ENCODE assay signal across 8 cellular contexts in the genomic region with DNA sequence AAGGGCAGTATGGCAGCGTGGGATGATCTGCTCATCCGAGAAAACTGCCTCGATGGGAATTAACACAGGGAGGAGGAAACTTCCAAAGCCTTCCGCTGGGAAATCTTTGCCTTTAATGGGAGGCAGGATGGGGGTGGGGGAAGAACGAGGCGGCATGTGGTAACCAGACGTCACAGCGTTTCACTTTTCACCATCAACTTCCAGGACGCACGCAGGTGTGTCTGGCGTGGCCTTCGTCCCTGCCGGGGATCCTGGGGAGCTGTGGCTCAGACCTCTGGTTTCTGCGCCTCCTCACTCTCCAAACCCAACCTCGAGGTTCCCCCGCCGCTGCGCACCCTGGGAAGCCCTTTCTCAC. TPM values are rescaled to one million over a fixed set of nuclear protein-coding genes. Genes with fewer than 3 reads are reported as not detected.
DNase-seq lines count a peak whose midpoint lies in the region; ATAC-seq lines count a peak whose summit lies in the region.

No MANE protein-coding gene starts in this region.

- H3K4me3 ChIP-seq in iPS-15b (ENCODE audit: low read depth, low read length) = peak overlapping the region; percentile 87

- DNase-seq in NCI-H2227 (lab: John Stamatoyannopoulos, UW; ENCODE audit: unreplicated experiment) (peak; percentile 70), NCI-H2227 treated with DMSO at 0.1 percent for 48 hours (lab: John Stamatoyannopoulos, UW) (no peak)
- no peak for DNase-seq in activated T-helper 1 cell treated with anti-CD3 and anti-CD28 coated beads, Interleukin-12 subunit alpha, Interleukin-12 subunit beta, Interleukin-2, Interleukin-4 antibody, amounts not matched to agents 30 ng/mL and 10 ng/mL and 1 ng/mL, durations not matched to agents 14 hours and 24 hours and 36 hours (ENCODE audit: low spot score)
- DNase-seq in stimulated activated effector memory CD8-positive, alpha-beta T cell treated with anti-CD3 and anti-CD28 coated beads, Interleukin-12 subunit alpha, Interleukin-12 subunit beta, amount 100 ng/mL, for 72 hours (ENCODE audit: low spot score in 2 of 2) = no peak
- DNase-seq in effector CD8-positive, alpha-beta T cell (lab: John Stamatoyannopoulos, UW) = no peak

- H3K9ac ChIP-seq in iPS-15b (ENCODE audit: low read depth, low read length) = no peak overlapping the region

- peak overlapping the region; percentile 82 for H3K27ac Mint-ChIP-seq in activated T-helper 1 cell treated with anti-CD3 and anti-CD28 coated beads, Interleukin-12 subunit alpha, Interleukin-12 subunit beta, Interleukin-2, Interleukin-4 antibody, amounts not matched to agents 30 ng/mL and 10 ng/mL and 1 ng/mL, durations not matched to agents 14 hours and 24 hours and 36 hours
- peak overlapping the region; percentile 91 for H3K27ac Mint-ChIP-seq in stimulated activated effector memory CD8-positive, alpha-beta T cell treated with anti-CD3 and anti-CD28 coated beads, Interleukin-12 subunit alpha, Interleukin-12 subunit beta, amount 100 ng/mL, for 72 hours

- H3K4me3 Mint-ChIP-seq in activated T-helper 1 cell treated with anti-CD3 and anti-CD28 coated beads, Interleukin-12 subunit alpha, Interleukin-12 subunit beta, Interleukin-2, Interleukin-4 antibody, amounts not matched to agents 30 ng/mL and 10 ng/mL and 1 ng/mL, durations not matched to agents 14 hours and 24 hours and 36 hours = peak overlapping the region; percentile 92
- peak overlapping the region; percentile 88 for H3K4me3 Mint-ChIP-seq in stimulated activated effector memory CD8-positive, alpha-beta T cell treated with anti-CD3 and anti-CD28 coated beads, Interleukin-12 subunit alpha, Interleukin-12 subunit beta, amount 100 ng/mL, for 72 hours

- H3K4me1 ChIP-seq in iPS-15b (ENCODE audit: control insufficient read depth, insufficient read depth, low read length) = peaks cover 6% of the 10 kb centered on the region

- intact Hi-C loops in activated T-helper 1 cell treated with anti-CD3 and anti-CD28 coated beads, Interleukin-12 subunit alpha, Interleukin-12 subunit beta, Interleukin-2, Interleukin-4 antibody, amounts not matched to agents 30 ng/mL and 10 ng/mL and 1 ng/mL, durations not matched to agents 14 hours and 24 hours and 36 hours (cut with micrococcal nuclease) = loop anchor here (1.0 to 5.0 kb wide), 10 partner anchors 18 to 493 kb away; a partner anchor contains a TSS

- peaks cover 25% of the 10 kb centered on the region for H3K4me1 Mint-ChIP-seq in activated T-helper 1 cell treated with anti-CD3 and anti-CD28 coated beads, Interleukin-12 subunit alpha, Interleukin-12 subunit beta, Interleukin-2, Interleukin-4 antibody, amounts not matched to agents 30 ng/mL and 10 ng/mL and 1 ng/mL, durations not matched to agents 14 hours and 24 hours and 36 hours (ENCODE audit: low read depth)
- H3K4me1 Mint-ChIP-seq in stimulated activated effector memory CD8-positive, alpha-beta T cell treated with anti-CD3 and anti-CD28 coated beads, Interleukin-12 subunit alpha, Interleukin-12 subunit beta, amount 100 ng/mL, for 72 hours = peaks cover 16% of the 10 kb centered on the region

- H3K9me3 ChIP-seq in iPS-15b (ENCODE audit: control insufficient read depth, insufficient read depth, low read length) = no peaks in the 10 kb centered on the region

- peak; percentile 12 for ATAC-seq in HG03159 (IDR thresholded peaks at IDR 0.05; ENCODE audit: unreplicated experiment)
- no peak for ATAC-seq in stimulated activated effector memory CD8-positive, alpha-beta T cell treated with anti-CD3 and anti-CD28 coated beads, Interleukin-12 subunit alpha, Interleukin-12 subunit beta, amount 100 ng/mL, for 72 hours
- ATAC-seq in esophagus mucosa = no peak

- peaks cover 7% of the 10 kb centered on the region for H3K27me3 ChIP-seq in iPS-15b (ENCODE audit: control insufficient read depth, insufficient read depth, low read length)

- H3K9me3 Mint-ChIP-seq in activated T-helper 1 cell treated with anti-CD3 and anti-CD28 coated beads, Interleukin-12 subunit alpha, Interleukin-12 subunit beta, Interleukin-2, Interleukin-4 antibody, amounts not matched to agents 30 ng/mL and 10 ng/mL and 1 ng/mL, durations not matched to agents 14 hours and 24 hours and 36 hours = no peaks in the 10 kb centered on the region
- no peaks in the 10 kb centered on the region for H3K9me3 Mint-ChIP-seq in stimulated activated effector memory CD8-positive, alpha-beta T cell treated with anti-CD3 and anti-CD28 coated beads, Interleukin-12 subunit alpha, Interleukin-12 subunit beta, amount 100 ng/mL, for 72 hours

- H3K27me3 Mint-ChIP-seq in activated T-helper 1 cell treated with anti-CD3 and anti-CD28 coated beads, Interleukin-12 subunit alpha, Interleukin-12 subunit beta, Interleukin-2, Interleukin-4 antibody, amounts not matched to agents 30 ng/mL and 10 ng/mL and 1 ng/mL, durations not matched to agents 14 hours and 24 hours and 36 hours (ENCODE audit: insufficient read depth) = peaks cover 6% of the 10 kb centered on the region

- no peaks in the 10 kb centered on the region for H3K36me3 ChIP-seq in iPS-15b (ENCODE audit: control insufficient read depth, insufficient read depth, low read length)

- no peaks in the 10 kb centered on the region for H3K36me3 Mint-ChIP-seq in activated T-helper 1 cell treated with anti-CD3 and anti-CD28 coated beads, Interleukin-12 subunit alpha, Interleukin-12 subunit beta, Interleukin-2, Interleukin-4 antibody, amounts not matched to agents 30 ng/mL and 10 ng/mL and 1 ng/mL, durations not matched to agents 14 hours and 24 hours and 36 hours (ENCODE audit: low read depth)
- H3K36me3 Mint-ChIP-seq in stimulated activated effector memory CD8-positive, alpha-beta T cell treated with anti-CD3 and anti-CD28 coated beads, Interleukin-12 subunit alpha, Interleukin-12 subunit beta, amount 100 ng/mL, for 72 hours = no peaks in the 10 kb centered on the region

RNA-seq across cellular contexts. Expression of a gene that starts 0.3 kb away (rescaled TPM):
- total RNA-seq in activated T-helper 1 cell treated with anti-CD3 and anti-CD28 coated beads, Interleukin-12 subunit alpha, Interleukin-12 subunit beta, Interleukin-2, Interleukin-4 antibody, amounts not matched to agents 30 ng/mL and 10 ng/mL and 1 ng/mL, durations not matched to agents 14 hours and 24 hours and 36 hours = not detected in 2 replicates
- total RNA-seq in esophagus mucosa = 0.24 TPM

RNA-seq across cellular contexts. Expression of a gene that starts 17.9 kb away (rescaled TPM):
- 21.9 and 25.0 TPM in 2 replicates for total RNA-seq in activated T-helper 1 cell treated with anti-CD3 and anti-CD28 coated beads, Interleukin-12 subunit alpha, Interleukin-12 subunit beta, Interleukin-2, Interleukin-4 antibody, amounts not matched to agents 30 ng/mL and 10 ng/mL and 1 ng/mL, durations not matched to agents 14 hours and 24 hours and 36 hours
- 13.9 TPM for total RNA-seq in esophagus mucosa
